ENCODE assay signal across 26 cellular contexts in genomic region chr2:99342536-99342935, GRCh38. TPM values are rescaled to one million over a fixed set of nuclear protein-coding genes. Genes with fewer than 3 reads are reported as not detected.
"Had no signal": no experiment of that assay in that cellular context is flagged by ENCODE, and none has a peak within 500 bp of the region (broad histone marks: within the 10 kb centered on the region; RNA-seq: fewer than 3 reads in every experiment).

No MANE protein-coding gene starts in this region.

- H3K27ac ChIP-seq: brain microvascular endothelial cell, cardiac muscle cell, Peyer's patch, RWPE1, SJCRH30, VCaP had no signal

- H3K27ac Mint-ChIP-seq: activated CD4-positive, alpha-beta memory T cell treated with anti-CD3 and anti-CD28 coated beads for 36 hours; activated CD4-positive, alpha-beta T cell treated with anti-CD3 and anti-CD28 coated beads, Interleukin-2, amount 10 ng/mL, durations not matched to agents 7 days and 5 days had no signal

- H3K4me2 ChIP-seq: SK-N-SH had no signal

- H3K4me3 Mint-ChIP-seq: activated CD4-positive, alpha-beta memory T cell treated with anti-CD3 and anti-CD28 coated beads for 36 hours; activated CD4-positive, alpha-beta T cell treated with anti-CD3 and anti-CD28 coated beads, Interleukin-2, amount 10 ng/mL, durations not matched to agents 7 days and 5 days; activated T-cell treated with anti-CD3 and anti-CD28 coated beads, Interleukin-2, amount 50 U/mL, for 4 hours had no signal

- H3K27me3 ChIP-seq: brain microvascular endothelial cell, cardiac muscle cell, Peyer's patch, SJCRH30 had no signal

- DNase-seq: activated CD4-positive, alpha-beta memory T cell treated with anti-CD3 and anti-CD28 coated beads for 36 hours; activated CD4-positive, alpha-beta T cell treated with anti-CD3 and anti-CD28 coated beads, Interleukin-2, amount 10 ng/mL, durations not matched to agents 7 days and 5 days; activated CD4-positive, CD25-positive, alpha-beta regulatory T cell; activated CD8-positive, alpha-beta memory T cell treated with anti-CD3 and anti-CD28 coated beads for 24 hours; activated naive CD4-positive, alpha-beta T cell treated with anti-CD3 and anti-CD28 coated beads, Interleukin-2, amount 50 U/mL, for 16 hours; activated T-cell treated with anti-CD3 and anti-CD28 coated beads, Interleukin-2, amount 50 U/mL, for 4 hours; brain microvascular endothelial cell; Karpas-422; NCI-H1105 treated with DMSO at 0.1 percent for 48 hours; NCI-H146; NCI-H187 treated with DMSO at 0.1 percent for 48 hours; NCI-H2081 treated with DMSO at 0.1 percent for 48 hours; NCI-H2227 treated with DMSO at 0.1 percent for 48 hours; NCI-H510A treated with DMSO at 0.1 percent for 48 hours; NCI-H69; NK-92 treated with Interleukin-12 subunit alpha and Interleukin-12 subunit beta, amount 100 ng/mL, for 24 hours; Peyer's patch; Right ventricle myocardium superior; SJCRH30; SK-N-SH; SW 1271; T1000 had no signal

- ATAC-seq: activated T-cell treated with anti-CD3 and anti-CD28 coated beads, Interleukin-2, amount 50 U/mL, for 4 hours; K562 had no signal

- H3K36me3 ChIP-seq: brain microvascular endothelial cell, cardiac muscle cell, Peyer's patch had no signal

- H3K9me3 ChIP-seq: Peyer's patch, SJCRH30, SK-N-SH had no signal

- H3K27me3 Mint-ChIP-seq: activated CD4-positive, alpha-beta memory T cell treated with anti-CD3 and anti-CD28 coated beads for 36 hours; activated CD4-positive, alpha-beta T cell treated with anti-CD3 and anti-CD28 coated beads, Interleukin-2, amount 10 ng/mL, durations not matched to agents 7 days and 5 days had no signal

- H3K4me3 ChIP-seq: cardiac muscle cell, K562, Peyer's patch, SJCRH30 had no signal

- H3K9me2 ChIP-seq: SK-N-SH had no signal

- H3K9me3 Mint-ChIP-seq: activated CD4-positive, alpha-beta memory T cell treated with anti-CD3 and anti-CD28 coated beads for 36 hours; activated CD4-positive, alpha-beta T cell treated with anti-CD3 and anti-CD28 coated beads, Interleukin-2, amount 10 ng/mL, durations not matched to agents 7 days and 5 days; activated T-cell treated with anti-CD3 and anti-CD28 coated beads, Interleukin-2, amount 50 U/mL, for 4 hours had no signal

- H3K9ac ChIP-seq: SK-N-SH had no signal

RNA-seq across cellular contexts. Expression of gene LYG1, which starts 41.5 kb away (rescaled TPM):
- total RNA-seq: Right ventricle myocardium superior had no signal
